14 cellular contexts compared by ENCODE assay signal in genomic region chr9:82454509-82455190, GRCh38.
DNase-seq lines count a peak whose midpoint lies in the region; ATAC-seq, FAIRE-seq and TF ChIP-seq lines count a peak whose summit lies in the region.
"Had no signal": no experiment of that assay in that cellular context is flagged by ENCODE, and none has a peak within 500 bp of the region (broad histone marks: within the 10 kb centered on the region; RNA-seq: fewer than 3 reads in every experiment).

No MANE protein-coding gene starts in this region.

- H3K36me3 ChIP-seq in HepG2 (replicated peaks in 1 of 2; ENCODE audit: control insufficient read depth in 1 of 2, insufficient read depth in 2 of 2, low read length in 2 of 2) (no peaks in the 10 kb centered on the region), neural progenitor cell (no peaks in the 10 kb centered on the region)

- in situ Hi-C loops in HepG2 (cut with HindIII; ENCODE audit: extremely low pct_ligation_motif_present, low pct_unique_long_range_greater_than_20kb): no loop called here

- H3K4me3 ChIP-seq in HepG2 (replicated peaks in 1 of 3; ENCODE audit: insufficient read depth in 1 of 3, low read depth in 2 of 3, low read length in 3 of 3) (0 out of 6 replicates have a peak overlapping the region, but pooled peaks of 1 of the 3 experiments have one; percentile 9), neural progenitor cell (no peak overlapping the region), right cardiac atrium (ENCODE audit: low read length) (no peak overlapping the region)

- WGBS in HepG2 (ENCODE audit: low lambda C conversion rate): 10% methylated on average over 3 of the region's 3 CpGs
- WGBS in right cardiac atrium: 54% methylated on average over 3 of the region's 3 CpGs

- no peak overlapping the region for H3K4me3 Mint-ChIP-seq in neural progenitor cell
- H3K4me3 Mint-ChIP-seq in natural killer cell treated with Interleukin-12 subunit alpha and Interleukin-12 subunit beta and Interleukin-15 and Interleukin-18, amount 100 ng/mL, for 72 hours: no peak overlapping the region
- H3K4me3 Mint-ChIP-seq: CD14-positive monocyte; CD8-positive, alpha-beta T cell had no signal

- H3K9me3 ChIP-seq in HepG2 (ENCODE audit: low read length): peaks cover 20% of the 10 kb centered on the region
- H3K9me3 ChIP-seq in neural progenitor cell (ENCODE audit: low read depth): no peaks in the 10 kb centered on the region
- no peaks in the 10 kb centered on the region for H3K9me3 ChIP-seq in right cardiac atrium (ENCODE audit: control insufficient read depth, low read length)

- H3K79me2 ChIP-seq in HepG2 (ENCODE audit: insufficient read depth, low read length) (no peaks in the 10 kb centered on the region), neural progenitor cell (ENCODE audit: low read depth) (no peaks in the 10 kb centered on the region)

- peak; percentile 38 for FAIRE-seq in H54 (lab: Jason Lieb, UNC)
- peak; percentile 51 for FAIRE-seq in HepG2 (lab: Jason Lieb, UNC)
- FAIRE-seq: A204.1, D721Med had no signal

- TF ChIP-seq RAD21 in HepG2 (CRISPR knock-in tag; IDR thresholded peaks at IDR 0.05): no peak

- H4K20me1 ChIP-seq in HepG2 (ENCODE audit: insufficient read depth, low read length) (no peaks in the 10 kb centered on the region), neural progenitor cell (ENCODE audit: low read depth) (no peaks in the 10 kb centered on the region)

- peaks cover 4% of the 10 kb centered on the region for H3K9me3 Mint-ChIP-seq in neural progenitor cell
- peaks cover 10% of the 10 kb centered on the region for H3K9me3 Mint-ChIP-seq in natural killer cell treated with Interleukin-12 subunit alpha and Interleukin-12 subunit beta and Interleukin-15 and Interleukin-18, amount 100 ng/mL, for 72 hours

- peaks cover 12% of the 10 kb centered on the region for H3F3A ChIP-seq in neural progenitor cell (ENCODE audit: low read depth)

- TF ChIP-seq POLR2A in H54 (IDR thresholded peaks at IDR 0.05; ENCODE audit: low read depth, low read length): no peak
- TF ChIP-seq POLR2A in HepG2 (IDR thresholded peaks at IDR 0.05; ENCODE audit: insufficient read depth in 1 of 2, low read depth in 2 of 2, low read length in 2 of 2): no peak

- H3K27ac ChIP-seq in VCaP: peak overlapping the region; percentile 52
- H3K27ac ChIP-seq in HepG2 (ENCODE audit: extremely low read length, insufficient read depth, low read length): peak overlapping the region; percentile 58
- no peak overlapping the region for H3K27ac ChIP-seq in neural progenitor cell
- H3K27ac ChIP-seq in right cardiac atrium (ENCODE audit: low read length): no peak overlapping the region

- CTCF ChIA-PET in HepG2 (lab: Yijun Ruan, JAX; ENCODE audit: low intra/inter-chr PET ratio, low total read pairs): no interaction called here

- H3K4me1 ChIP-seq in HepG2 (ENCODE audit: insufficient read depth, low read length) (peaks cover 13% of the 10 kb centered on the region), neural progenitor cell (peaks cover 32% of the 10 kb centered on the region), right cardiac atrium (ENCODE audit: control insufficient read depth, insufficient read depth, low read length) (no peaks in the 10 kb centered on the region)

- POLR2A ChIA-PET in HepG2 (lab: Yijun Ruan, JAX): no interaction called here

- H3K27me3 Mint-ChIP-seq in neural progenitor cell (ENCODE audit: insufficient read depth, low read depth): no peaks in the 10 kb centered on the region
- H3K27me3 Mint-ChIP-seq in natural killer cell treated with Interleukin-12 subunit alpha and Interleukin-12 subunit beta and Interleukin-15 and Interleukin-18, amount 100 ng/mL, for 72 hours: no peaks in the 10 kb centered on the region

- TF ChIP-seq CTCF in VCaP (conservative IDR thresholded peaks at IDR 0.05) (no peak), HepG2 (CRISPR knock-in tag; IDR thresholded peaks at IDR 0.05) (no peak), neural progenitor cell (IDR thresholded peaks at IDR 0.05) (no peak)

- H3K9ac ChIP-seq in HepG2 (ENCODE audit: insufficient read depth, low read depth, low read length) (no peak overlapping the region), neural progenitor cell (no peak overlapping the region)

- no peak overlapping the region for H3K27ac Mint-ChIP-seq in neural progenitor cell
- H3K27ac Mint-ChIP-seq in natural killer cell treated with Interleukin-12 subunit alpha and Interleukin-12 subunit beta and Interleukin-15 and Interleukin-18, amount 100 ng/mL, for 72 hours: no peak overlapping the region
- H3K27ac Mint-ChIP-seq: CD14-positive monocyte; CD8-positive, alpha-beta T cell had no signal

- H2AFZ ChIP-seq in HepG2 (ENCODE audit: low read length) (peak overlapping the region; percentile 37), neural progenitor cell (replicated peaks) (peak overlapping the region; percentile 22)

- ATAC-seq in HepG2 (peak; percentile 95), right cardiac atrium (no peak)
- ATAC-seq in natural killer cell treated with Interleukin-12 subunit alpha and Interleukin-12 subunit beta and Interleukin-15 and Interleukin-18, amount 100 ng/mL, for 72 hours: no peak
- ATAC-seq: CD8-positive, alpha-beta T cell; HCT116 had no signal

- DNase-seq in H54 (ENCODE audit: insufficient read length, low spot score) (no peak), HepG2 (ENCODE audit: low spot score) (peak; percentile 41), neural progenitor cell (ENCODE audit: low spot score) (peak; percentile 1), right cardiac atrium (no peak), Ammon's horn (ENCODE audit: low spot score) (no peak)
- no peak for DNase-seq in natural killer cell treated with Interleukin-12 subunit alpha and Interleukin-12 subunit beta and Interleukin-15 and Interleukin-18, amount 100 ng/mL, for 72 hours (ENCODE audit: low spot score)
- DNase-seq: CD8-positive, alpha-beta T cell; COR-L47; IMR-90 had no signal

- H3K27me3 ChIP-seq in HepG2 (ENCODE audit: control insufficient read depth in 1 of 2, insufficient read depth in 2 of 2, low read length in 2 of 2) (no peaks in the 10 kb centered on the region), neural progenitor cell (no peaks in the 10 kb centered on the region), right cardiac atrium (ENCODE audit: control insufficient read depth, insufficient read depth) (no peaks in the 10 kb centered on the region)

- no peaks in the 10 kb centered on the region for H3K36me3 Mint-ChIP-seq in neural progenitor cell
- H3K36me3 Mint-ChIP-seq in natural killer cell treated with Interleukin-12 subunit alpha and Interleukin-12 subunit beta and Interleukin-15 and Interleukin-18, amount 100 ng/mL, for 72 hours: no peaks in the 10 kb centered on the region
- H3K36me3 Mint-ChIP-seq: CD14-positive monocyte; CD8-positive, alpha-beta T cell had no signal

- intact Hi-C loops in HepG2 (cut with micrococcal nuclease; ENCODE audit: unreplicated experiment) (no loop called here), right cardiac atrium (cut with DNase I) (no loop called here)

- H3K4me2 ChIP-seq in HepG2 (ENCODE audit: low read depth, low read length) (peak overlapping the region; percentile 48; the same call in 1 of the 2 replicates), neural progenitor cell (no peak overlapping the region)

- peaks cover 20% of the 10 kb centered on the region for H3K4me1 Mint-ChIP-seq in neural progenitor cell
- H3K4me1 Mint-ChIP-seq in natural killer cell treated with Interleukin-12 subunit alpha and Interleukin-12 subunit beta and Interleukin-15 and Interleukin-18, amount 100 ng/mL, for 72 hours (ENCODE audit: low read depth in 2 of 2): no peaks in the 10 kb centered on the region
- H3K4me1 Mint-ChIP-seq: CD14-positive monocyte had no signal

- TF ChIP-seq EP300 in HepG2 (IDR thresholded peaks at IDR 0.05; ENCODE audit: low read depth in 2 of 2, low read length in 2 of 2): no peak
- TF ChIP-seq EP300 in HepG2 (CRISPR knock-in tag; IDR thresholded peaks at IDR 0.05; ENCODE audit: borderline replicate concordance): no peak

- no TSS peak for BruUV-seq in HepG2 (replicated peaks; lab: Mats Ljungman, UMichigan)

TF ChIP-seq in HepG2, 621 proteins besides CTCF, POLR2A, EP300 and RAD21 (continues in another document):
- TF ChIP-seq ASH2L (IDR thresholded peaks at IDR 0.05; ENCODE audit: insufficient read length, low read depth, low read length) (peak; percentile 39), MNT (IDR thresholded peaks at IDR 0.05) (no peak), ARNTL (CRISPR knock-in tag; IDR thresholded peaks at IDR 0.05) (no peak), HNF4A (CRISPR knock-in tag; IDR thresholded peaks at IDR 0.05) (peak; percentile 60; the same call in 1 of the 2 replicates), ZNF124 (CRISPR knock-in tag; IDR thresholded peaks at IDR 0.05) (no peak), HNF4G (IDR thresholded peaks at IDR 0.05; ENCODE audit: borderline replicate concordance, low read depth, low read length) (0 out of 2 replicates have a peak, but pooled peaks have one; percentile 19), HNF4G (CRISPR knock-in tag; IDR thresholded peaks at IDR 0.05; ENCODE audit: borderline replicate concordance, low read depth) (no peak), TEAD3 (CRISPR knock-in tag; optimal IDR thresholded peaks at IDR 0.05; ENCODE audit: borderline replicate concordance) (peak; percentile 28), PRPF4 (IDR thresholded peaks at IDR 0.05; ENCODE audit: low read depth, low read length, poor library complexity, severe bottlenecking) (no peak)

Comparison
In these comparisons a context has a peak if more than half of its experiments do, and no peak if none do; other contexts are left out.
1. DNase-seq: peak in HepG2 (single experiment) and neural progenitor cell (single experiment); none in H54 (single experiment), right cardiac atrium (0 of 3), natural killer cell treated with Interleukin-12 subunit alpha and Interleukin-12 subunit beta and Interleukin-15 and Interleukin-18, amount 100 ng/mL, for 72 hours (single experiment) and Ammon's horn (single experiment).
2. H3K27ac ChIP-seq: peak in VCaP (single experiment) and HepG2 (single experiment); none in neural progenitor cell (single experiment) and right cardiac atrium (single experiment).